ENCODE assay signal across 8 cellular contexts in genomic region chr9:108478431-108478837, GRCh38.
DNase-seq lines count a peak whose midpoint lies in the region; ATAC-seq, FAIRE-seq and TF ChIP-seq lines count a peak whose summit lies in the region.

No MANE protein-coding gene starts in this region.

- ATAC-seq in heart left ventricle (peak in 3 of 4 donors; percentile 25 to 48 (median 37)), Right ventricle myocardium inferior (no peak), HG03442 (IDR thresholded peaks at IDR 0.05; ENCODE audit: unreplicated experiment) (peak; percentile 30)

- H3K36me3 ChIP-seq in heart left ventricle (no peaks in the 10 kb centered on the region), skeletal muscle tissue (ENCODE audit: control insufficient read depth in 3 of 3, insufficient read depth in 3 of 3, low read length in 3 of 3) (no peaks in the 10 kb centered on the region), kidney (ENCODE audit: control insufficient read depth in 1 of 2, insufficient read depth in 2 of 2, low read length in 2 of 2) (no peaks in the 10 kb centered on the region)

- H3K9ac ChIP-seq in skeletal muscle tissue (ENCODE audit: low read depth in 1 of 3, low read length in 3 of 3): no peak overlapping the region
- no peak overlapping the region for H3K9ac ChIP-seq in kidney (ENCODE audit: low read length in 2 of 2)

- no peaks in the 10 kb centered on the region for H3K27me3 ChIP-seq in heart left ventricle
- H3K27me3 ChIP-seq in skeletal muscle tissue (ENCODE audit: control insufficient read depth in 3 of 3, insufficient read depth in 3 of 3, low read length in 3 of 3): no peaks in the 10 kb centered on the region

- H3K4me1 ChIP-seq in heart left ventricle: peaks cover 0 to 16% (median 7%) of the 10 kb centered on the region in 12 donors
- peaks cover 12 to 23% (median 19%) of the 10 kb centered on the region in 3 donors for H3K4me1 ChIP-seq in skeletal muscle tissue (ENCODE audit: control insufficient read depth in 3 of 3, insufficient read depth in 3 of 3, low read length in 3 of 3)
- H3K4me1 ChIP-seq in kidney (ENCODE audit: control insufficient read depth in 1 of 2, insufficient read depth in 1 of 2, low read depth in 1 of 2, low read length in 2 of 2): no peaks in the 10 kb centered on the region

- H3K9me3 ChIP-seq in heart left ventricle (no peaks in the 10 kb centered on the region), skeletal muscle tissue (ENCODE audit: control insufficient read depth in 3 of 3, low read length in 3 of 3) (no peaks in the 10 kb centered on the region), kidney (ENCODE audit: control insufficient read depth in 1 of 2, low read length in 2 of 2) (no peaks in the 10 kb centered on the region)

- no peak overlapping the region for H3K4me3 ChIP-seq in heart left ventricle
- no peak overlapping the region for H3K4me3 ChIP-seq in cardiac fibroblast (replicated peaks in 1 of 2; ENCODE audit: low read depth in 2 of 2, low read length in 2 of 2)
- H3K4me3 ChIP-seq in skeletal muscle tissue (ENCODE audit: low read length in 3 of 3): no peak overlapping the region
- H3K4me3 ChIP-seq in kidney (ENCODE audit: low read length in 2 of 2): no peak overlapping the region

- TF ChIP-seq CTCF in heart left ventricle (IDR thresholded peaks at IDR 0.05) (no peak), cardiac fibroblast (IDR thresholded peaks at IDR 0.05; ENCODE audit: low read depth, low read length) (no peak), kidney (IDR thresholded peaks at IDR 0.05; ENCODE audit: borderline replicate concordance, extremely low read depth, insufficient read depth) (no peak)

- intact Hi-C loops in heart left ventricle (cut with DNase I) (no loop called here), Right ventricle myocardium inferior (cut with DNase I) (no loop called here), kidney (cut with DNase I) (no loop called here)

- 71 to 81% (median 78%) methylated on average over 7 to 8 of the region's 8 CpGs for WGBS in heart left ventricle, 4 donors

- DNase-seq in heart left ventricle (peak in 1 of 5 donors; percentile 35), Right ventricle myocardium inferior (ENCODE audit: missing footprints) (no peak), cardiac fibroblast (ENCODE audit: low read depth in 2 of 2) (peak; percentile 93 to 95), NCI-H446 (lab: John Stamatoyannopoulos, UW) (no peak), kidney (no peak)
- DNase-seq in stimulated activated CD8-positive, alpha-beta memory T cell treated with anti-CD3 and anti-CD28 coated beads, Interleukin-4, amount 100 ng/mL, for 48 hours: no peak

- FAIRE-seq in kidney (lab: Jason Lieb, UNC): no peak

- no peak for TF ChIP-seq POLR2A in heart left ventricle (IDR thresholded peaks at IDR 0.05)

- peak overlapping the region in 1 of 12 donors; percentile 53 for H3K27ac ChIP-seq in heart left ventricle
- H3K27ac ChIP-seq in skeletal muscle tissue (ENCODE audit: low read depth, low read length): peak overlapping the region; percentile 61
- H3K27ac ChIP-seq in kidney (ENCODE audit: low read depth in 2 of 2, low read length in 2 of 2): no peak overlapping the region

Comparison
In these comparisons a context has a peak if more than half of its experiments do, and no peak if none do; other contexts are left out.
1. DNase-seq: peak in cardiac fibroblast (2 of 2); none in Right ventricle myocardium inferior (single experiment), stimulated activated CD8-positive, alpha-beta memory T cell treated with anti-CD3 and anti-CD28 coated beads, Interleukin-4, amount 100 ng/mL, for 48 hours (single experiment), NCI-H446 (0 of 2) and kidney (single experiment).